In genomic region chr19:53132231-53132991, GRCh38 we compare ENCODE assay signal across 8 cellular contexts. TPM values are rescaled to one million over a fixed set of nuclear protein-coding genes. Genes with fewer than 3 reads are reported as not detected.
DNase-seq lines count a peak whose midpoint lies in the region; ATAC-seq and TF ChIP-seq lines count a peak whose summit lies in the region.

ZNF415 (minus strand) TSS chr19:53132910; CDS start chr19:53122676, 10,234 bp downstream.

- BruUV-seq in PC-3 (replicated peaks; lab: Mats Ljungman, UMichigan): TSS peak; percentile 38

- no peaks in the 10 kb centered on the region for H3K9me2 ChIP-seq in PC-3 (replicated peaks; ENCODE audit: low read length)

- H3K27ac ChIP-seq in PC-3 (ENCODE audit: low read length) (no peak within 1 kb of the TSS), thymus (ENCODE audit: low read depth) (no peak within 1 kb of the TSS)

- H3K4me1 ChIP-seq in PC-3 (ENCODE audit: insufficient read depth, low read length): no peaks in the 10 kb centered on the region
- H3K4me1 ChIP-seq in thymus (ENCODE audit: control insufficient read depth, insufficient read depth, low read length): peaks cover 3% of the 10 kb centered on the region

- no peaks in the 10 kb centered on the region for H3K79me2 ChIP-seq in PC-3 (ENCODE audit: low read length)

- peak; percentile 78 for ATAC-seq in PC-3
- peak; percentile 96 to 98 for ATAC-seq in left cardiac atrium
- peak; percentile 87 for ATAC-seq in omental fat pad (ENCODE audit: low FRiP score)
- ATAC-seq in GM19035 (IDR thresholded peaks at IDR 0.05; ENCODE audit: unreplicated experiment): no peak
- no peak for ATAC-seq in HG03196 (IDR thresholded peaks at IDR 0.05; ENCODE audit: unreplicated experiment)

- H4K20me1 ChIP-seq in PC-3 (ENCODE audit: low read length): no peaks in the 10 kb centered on the region

- intact Hi-C loops in PC-3 (cut with micrococcal nuclease) (no loop called here), left cardiac atrium (cut with DNase I) (no loop called here)

- H2AFZ ChIP-seq in PC-3 (ENCODE audit: low read length): peak within 1 kb of the TSS; percentile 78

- peak within 1 kb of the TSS; percentile 74 for H3K4me2 ChIP-seq in PC-3 (ENCODE audit: low read length)

- H3K27me3 ChIP-seq in PC-3 (ENCODE audit: low read length) (no peaks in the 10 kb centered on the region), thymus (ENCODE audit: control insufficient read depth, insufficient read depth) (no peaks in the 10 kb centered on the region)

- CTCF ChIA-PET in PC-3 (lab: Charles Lee): no interaction called here

- H3K9me3 ChIP-seq in PC-3 (ENCODE audit: low read length): peaks cover 5% of the 10 kb centered on the region; the same call in 1 of the 2 replicates
- H3K9me3 ChIP-seq in thymus (ENCODE audit: control insufficient read depth): no peaks in the 10 kb centered on the region

- TF ChIP-seq CTCF in PC-3 (conservative IDR thresholded peaks at IDR 0.05; ENCODE audit: low read depth, low read length) (no peak), omental fat pad (IDR thresholded peaks at IDR 0.05) (no peak)

- 2% methylated on average over 51 of the region's 51 CpGs for WGBS in thymus

- H3F3A ChIP-seq in PC-3 (ENCODE audit: low read length, unreplicated experiment): no peaks in the 10 kb centered on the region

- H3K4me3 ChIP-seq in PC-3 (ENCODE audit: low read length): peak within 1 kb of the TSS; percentile 58
- H3K4me3 ChIP-seq in thymus (ENCODE audit: low read length): peak within 1 kb of the TSS; percentile 42

- H3K36me3 ChIP-seq in PC-3 (ENCODE audit: low read depth, low read length): no peaks in the 10 kb centered on the region
- H3K36me3 ChIP-seq in thymus (ENCODE audit: control insufficient read depth, insufficient read depth): no peaks in the 10 kb centered on the region

- DNase-seq in GM04504 (ENCODE audit: low read depth) (peak; percentile 13), PC-3 (peak; percentile 60), amygdala (lab: John Stamatoyannopoulos, UW) (peak in 53 of 56 donors; percentile 28 to 89 (median 67)), left cardiac atrium (peak; percentile 95), omental fat pad (ENCODE audit: low spot score) (peak; percentile 62)

- peak within 1 kb of the TSS; percentile 49 for H3K9ac ChIP-seq in PC-3 (ENCODE audit: low read length)

- POLR2A ChIA-PET in PC-3 (lab: Charles Lee; ENCODE audit: unreplicated experiment): no interaction called here

RNA-seq across cellular contexts. Expression of gene ZNF415, which starts in this region (rescaled TPM):
- total RNA-seq in PC-3 (2014; rRNA removed) (1.3 and 5.2 TPM in 2 replicates), left cardiac atrium (10 to 100 TPM; 19.5 to 23.0 TPM), omental fat pad (10 to 100 TPM in 2 of 4 donors, 1 to 10 TPM in 2; 4.2 to 12.6 (median 10.3) TPM)
- polyA plus RNA-seq in thymus: 9.1 TPM

Comparison
In these comparisons a context has a peak if more than half of its experiments do, and no peak if none do; other contexts are left out.
1. DNase-seq: peak in every context shown above with its lines; median percentile 95 in left cardiac atrium; 67 in amygdala; 62 in omental fat pad; 60 in PC-3; 13 in GM04504.
2. ATAC-seq: peak in PC-3 (single experiment), left cardiac atrium (2 of 2) and omental fat pad (single experiment); none in GM19035 (single experiment) and HG03196 (single experiment).